In the genomic region with DNA sequence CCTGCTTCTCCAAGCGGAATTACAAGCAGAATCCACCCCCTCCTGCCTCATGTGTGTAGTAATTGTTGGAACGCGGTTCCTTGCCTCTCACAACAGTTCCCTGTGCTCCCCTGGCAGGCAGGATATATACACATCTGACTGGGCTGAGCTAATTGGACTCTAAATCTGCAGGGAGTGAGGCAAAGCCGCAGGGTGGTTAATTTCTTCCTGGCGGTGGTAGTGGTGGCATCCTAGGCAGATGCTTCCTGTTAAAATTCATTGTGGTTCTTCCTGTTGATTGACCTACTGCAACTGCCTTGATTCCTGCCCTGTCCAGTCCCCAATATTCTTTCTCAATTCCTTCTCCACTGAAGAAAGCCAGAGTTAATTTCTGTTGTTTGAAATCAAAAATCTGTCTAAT, we compare ENCODE assay signal across 11 cellular contexts.
DNase-seq lines count a peak whose midpoint lies in the region; ATAC-seq and TF ChIP-seq lines count a peak whose summit lies in the region.
"Had no signal": no experiment of that assay in that cellular context is flagged by ENCODE, and none has a peak within 500 bp of the region (broad histone marks: within the 10 kb centered on the region; RNA-seq: fewer than 3 reads in every experiment).

No MANE protein-coding gene starts in this region.

- H3K27me3 ChIP-seq in Caco-2 (replicated peaks; ENCODE audit: control insufficient read depth, insufficient read depth, low read length) = no peaks in the 10 kb centered on the region

- H3K4me3 ChIP-seq in AG10803 (ENCODE audit: low read length) (no peak overlapping the region), OCI-LY7 (ENCODE audit: low read depth, low read length, poor library complexity, severe bottlenecking) (no peak overlapping the region), fibroblast of mammary gland (ENCODE audit: control insufficient read depth, low read depth, low read length) (no peak overlapping the region), Caco-2 (ENCODE audit: low read depth, low read length) (no peak overlapping the region)

- no peaks in the 10 kb centered on the region for H3K36me3 Mint-ChIP-seq in Caco-2 (ENCODE audit: insufficient read depth, unreplicated experiment)
- H3K36me3 Mint-ChIP-seq: immature natural killer cell had no signal

- TF ChIP-seq CTCF in AG10803 (conservative IDR thresholded peaks at IDR 0.05; ENCODE audit: low read length) (no peak), OCI-LY7 (conservative IDR thresholded peaks at IDR 0.05; ENCODE audit: low read length) (no peak), fibroblast of mammary gland (conservative IDR thresholded peaks at IDR 0.05; ENCODE audit: control insufficient read depth, insufficient read depth, low read depth, low read length) (no peak), Caco-2 (IDR thresholded peaks at IDR 0.05; ENCODE audit: insufficient read depth in 1 of 2, low read depth in 1 of 2, low read length in 1 of 2, severe bottlenecking in 1 of 2, unreplicated experiment in 1 of 2) (no peak)

- no peaks in the 10 kb centered on the region for H3K9me2 ChIP-seq in OCI-LY7 (ENCODE audit: insufficient read depth, low read length)

- H3K4me1 ChIP-seq in OCI-LY7 (ENCODE audit: insufficient read depth, low read length, poor library complexity, severe bottlenecking) (peaks cover 54% of the 10 kb centered on the region), Caco-2 (peaks cover 6% of the 10 kb centered on the region; the same call in 1 of the 2 replicates)

- no peak overlapping the region for H3K4me2 ChIP-seq in OCI-LY7 (ENCODE audit: low read length)

- H3K36me3 ChIP-seq in OCI-LY7 (ENCODE audit: insufficient read depth, low read length) = no peaks in the 10 kb centered on the region; the same call in 1 of the 2 replicates
- H3K36me3 ChIP-seq in Caco-2 (ENCODE audit: control insufficient read depth, insufficient read depth, low read length) = no peaks in the 10 kb centered on the region

- H3K27me3 Mint-ChIP-seq in Caco-2 (ENCODE audit: insufficient read depth, unreplicated experiment) = no peaks in the 10 kb centered on the region

- ATAC-seq in HG02678 (IDR thresholded peaks at IDR 0.05; ENCODE audit: unreplicated experiment) (no peak), HG03108 (IDR thresholded peaks at IDR 0.05; ENCODE audit: unreplicated experiment) (no peak), GM19397 (IDR thresholded peaks at IDR 0.05; ENCODE audit: unreplicated experiment) (no peak)

- BruUV-seq in OCI-LY7 (replicated peaks; lab: Mats Ljungman, UMichigan) (no TSS peak), Caco-2 (replicated peaks; lab: Mats Ljungman, UMichigan) (no TSS peak)

- CTCF ChIA-PET in OCI-LY7 (lab: Charles Lee; ENCODE audit: unreplicated experiment) = interaction anchor here (1.3 kb wide), 2 partner anchors 12 to 91 kb away, joined by 3 to 5 read pairs; no protein-coding TSS in a partner anchor
- CTCF ChIA-PET in Caco-2 (lab: Charles Lee) = interaction anchor here (1.4 kb wide), 1 partner anchor 277 kb away, joined by 3 read pairs; no protein-coding TSS in a partner anchor

- H3K27ac Mint-ChIP-seq in Caco-2 (ENCODE audit: unreplicated experiment) = no peak overlapping the region
- H3K27ac Mint-ChIP-seq: activated T-cell treated with anti-CD3 and anti-CD28 coated beads, Interleukin-2, amount 50 U/mL, for 24 hours; immature natural killer cell had no signal

- peak; percentile 81 for DNase-seq in AG10803 (ENCODE audit: low read depth)
- DNase-seq in GM03348 (ENCODE audit: low spot score) = peak; percentile 33
- no peak for DNase-seq in OCI-LY7 (ENCODE audit: low spot score)
- DNase-seq in fibroblast of mammary gland (ENCODE audit: low read depth) = peak; percentile 79
- no peak for DNase-seq in Caco-2
- DNase-seq: activated T-cell treated with anti-CD3 and anti-CD28 coated beads, Interleukin-2, amount 50 U/mL, for 24 hours; immature natural killer cell; NCI-H1436 treated with DMSO at 0.1 percent for 48 hours had no signal

- H3K4me1 Mint-ChIP-seq in Caco-2 (ENCODE audit: low read depth, unreplicated experiment) = no peaks in the 10 kb centered on the region

- H3K79me2 ChIP-seq in OCI-LY7 (ENCODE audit: insufficient read depth, low read depth, low read length) = no peaks in the 10 kb centered on the region

- intact Hi-C loops in OCI-LY7 (cut with micrococcal nuclease; ENCODE audit: unreplicated experiment) (loop anchor here (10.0 kb wide), 1 partner anchor 457 kb away; a partner anchor contains a TSS), Caco-2 (cut with micrococcal nuclease; ENCODE audit: unreplicated experiment) (no loop called here)

- H3K27ac ChIP-seq in OCI-LY7 (ENCODE audit: low read depth, low read length, poor library complexity, severe bottlenecking) = no peak overlapping the region

- POLR2A ChIA-PET in OCI-LY7 (lab: Charles Lee) = interaction anchor here (0.6 to 3.5 kb wide), 11 partner anchors 11 to 436 kb away, joined by 3 to 17 read pairs (median 3); no protein-coding TSS in a partner anchor
- POLR2A ChIA-PET in Caco-2 (lab: Charles Lee) = no interaction called here

- H3K9me3 Mint-ChIP-seq in Caco-2 (ENCODE audit: unreplicated experiment) = peaks cover 14% of the 10 kb centered on the region
- H3K9me3 Mint-ChIP-seq: immature natural killer cell had no signal

- no peaks in the 10 kb centered on the region for H4K20me1 ChIP-seq in OCI-LY7 (ENCODE audit: insufficient read depth, low read length)

- H2AFZ ChIP-seq in OCI-LY7 (ENCODE audit: low read length) = 0 out of 2 replicates have a peak overlapping the region, but pooled peaks have one; percentile 12

- no peak overlapping the region for H3K4me3 Mint-ChIP-seq in Caco-2 (ENCODE audit: unreplicated experiment)
- H3K4me3 Mint-ChIP-seq: activated T-cell treated with anti-CD3 and anti-CD28 coated beads, Interleukin-2, amount 50 U/mL, for 24 hours; immature natural killer cell had no signal

- H3K9me3 ChIP-seq in OCI-LY7 (ENCODE audit: low read length) = peaks cover 4% of the 10 kb centered on the region; the same call in 1 of the 2 replicates
- H3K9me3 ChIP-seq in Caco-2 = no peaks in the 10 kb centered on the region

Comparison
In these comparisons a context has a peak if more than half of its experiments do, and no peak if none do; other contexts are left out.
1. DNase-seq: peak in AG10803 (single experiment), GM03348 (single experiment) and fibroblast of mammary gland (single experiment); none in OCI-LY7 (single experiment) and Caco-2 (0 of 2).